In the genomic region with DNA sequence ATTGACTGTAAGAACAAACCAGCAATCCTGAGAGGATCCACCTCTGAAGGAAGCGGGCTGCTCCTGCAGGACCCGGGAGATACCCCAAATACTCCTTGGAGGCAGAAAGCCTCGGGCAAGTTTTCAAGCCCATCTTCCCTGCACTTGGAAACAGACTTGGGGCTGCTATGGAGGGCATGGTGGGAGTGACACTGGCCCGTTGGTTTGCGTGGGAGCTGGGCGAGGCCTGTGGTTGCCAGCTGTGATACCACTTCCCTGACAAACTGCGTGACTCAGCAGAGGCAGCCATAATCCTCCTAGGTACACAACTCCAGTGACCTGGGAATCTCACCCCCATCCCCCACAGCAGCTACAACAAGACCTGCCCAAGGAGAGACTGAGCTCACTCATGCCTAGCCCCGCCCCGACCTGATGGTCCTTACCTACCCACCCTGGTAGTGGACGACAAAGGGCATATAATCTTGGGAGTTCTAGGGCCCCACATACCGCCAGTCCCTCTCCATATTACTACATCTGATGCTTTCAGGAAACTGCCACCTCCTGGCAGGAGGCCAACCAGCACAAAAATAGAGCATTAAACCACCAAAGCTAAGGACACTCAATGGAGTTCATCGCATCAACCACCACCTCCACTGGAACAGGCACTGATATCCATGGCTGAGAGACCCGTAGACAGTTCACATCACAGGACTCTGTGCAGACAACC, we compare ENCODE assay signal across 16 cellular contexts. TPM values are rescaled to one million over a fixed set of nuclear protein-coding genes. Genes with fewer than 3 reads are reported as not detected.
DNase-seq lines count a peak whose midpoint lies in the region; ATAC-seq, FAIRE-seq and TF ChIP-seq lines count a peak whose summit lies in the region.
"Had no signal": no experiment of that assay in that cellular context is flagged by ENCODE, and none has a peak within 500 bp of the region (broad histone marks: within the 10 kb centered on the region; RNA-seq: fewer than 3 reads in every experiment).

No MANE protein-coding gene starts in this region.

- H3K4me1 ChIP-seq in foreskin keratinocyte = no peaks in the 10 kb centered on the region
- H3K4me1 ChIP-seq in spleen = no peaks in the 10 kb centered on the region
- H3K4me1 ChIP-seq: A549, testis had no signal

- no peaks in the 10 kb centered on the region for H3K36me3 Mint-ChIP-seq in activated CD8-positive, alpha-beta T cell treated with anti-CD3 and anti-CD28 coated beads for 36 hours (ENCODE audit: low read depth)
- H3K36me3 Mint-ChIP-seq in activated CD8-positive, alpha-beta T cell treated with anti-CD3 and anti-CD28 coated beads, Interleukin-2, amount 10 ng/mL, durations not matched to agents 7 days and 5 days (ENCODE audit: low read depth) = no peaks in the 10 kb centered on the region
- peaks cover 42% of the 10 kb centered on the region for H3K36me3 Mint-ChIP-seq in mesothelial cell of epicardium

- peaks cover 3% of the 10 kb centered on the region for H3K9me3 Mint-ChIP-seq in activated CD8-positive, alpha-beta T cell treated with anti-CD3 and anti-CD28 coated beads for 36 hours
- H3K9me3 Mint-ChIP-seq in activated CD8-positive, alpha-beta T cell treated with anti-CD3 and anti-CD28 coated beads, Interleukin-2, amount 10 ng/mL, durations not matched to agents 7 days and 5 days (ENCODE audit: insufficient read depth) = no peaks in the 10 kb centered on the region
- H3K9me3 Mint-ChIP-seq in mesothelial cell of epicardium = peaks cover 52% of the 10 kb centered on the region

- H3K27ac ChIP-seq in foreskin keratinocyte = no peak overlapping the region
- no peak overlapping the region for H3K27ac ChIP-seq in spleen
- H3K27ac ChIP-seq: A549, testis had no signal

- H3K27ac Mint-ChIP-seq in activated CD8-positive, alpha-beta T cell treated with anti-CD3 and anti-CD28 coated beads for 36 hours = no peak overlapping the region
- H3K27ac Mint-ChIP-seq in activated CD8-positive, alpha-beta T cell treated with anti-CD3 and anti-CD28 coated beads, Interleukin-2, amount 10 ng/mL, durations not matched to agents 7 days and 5 days = no peak overlapping the region
- no peak overlapping the region for H3K27ac Mint-ChIP-seq in mesothelial cell of epicardium
- H3K27ac Mint-ChIP-seq: nephron had no signal

- POLR2A ChIA-PET in activated CD8-positive, alpha-beta T cell treated with anti-CD3 and anti-CD28 coated beads for 36 hours (lab: Charles Lee) = no interaction called here
- POLR2A ChIA-PET in activated CD8-positive, alpha-beta T cell treated with anti-CD3 and anti-CD28 coated beads, Interleukin-2, amount 10 ng/mL, durations not matched to agents 7 days and 5 days (lab: Charles Lee) = no interaction called here

- H3K4me1 Mint-ChIP-seq in activated CD8-positive, alpha-beta T cell treated with anti-CD3 and anti-CD28 coated beads for 36 hours (ENCODE audit: low read depth) = peaks cover 2% of the 10 kb centered on the region
- peaks cover 6% of the 10 kb centered on the region for H3K4me1 Mint-ChIP-seq in activated CD8-positive, alpha-beta T cell treated with anti-CD3 and anti-CD28 coated beads, Interleukin-2, amount 10 ng/mL, durations not matched to agents 7 days and 5 days (ENCODE audit: low read depth)
- H3K4me1 Mint-ChIP-seq in mesothelial cell of epicardium = no peaks in the 10 kb centered on the region
- H3K4me1 Mint-ChIP-seq: nephron had no signal

- DNase-seq in activated CD8-positive, alpha-beta T cell treated with anti-CD3 and anti-CD28 coated beads for 36 hours = peak; percentile 13
- DNase-seq in activated CD8-positive, alpha-beta T cell treated with anti-CD3 and anti-CD28 coated beads, Interleukin-2, amount 10 ng/mL, durations not matched to agents 7 days and 5 days = no peak
- DNase-seq in RCC 7860 (ENCODE audit: low spot score) = peak; percentile 51
- no peak for DNase-seq in foreskin keratinocyte
- DNase-seq in spleen = peak; percentile 47
- no peak for DNase-seq in amniotic stem cell (lab: John Stamatoyannopoulos, UW)
- DNase-seq in mesothelial cell of epicardium (ENCODE audit: low spot score in 2 of 2, unreplicated experiment in 2 of 2) = no peak
- DNase-seq: activated CD4-positive, alpha-beta T cell treated with anti-CD3 and anti-CD28 coated beads, Interleukin-2, amount 50 U/mL, for 4 hours; NCI-H1930; NCI-H69; stimulated activated CD4-positive, alpha-beta T cell treated with anti-CD3 and anti-CD28 coated beads, Interleukin-1b, Interleukin-23, amount 100 ng/mL, for 48 hours; T-helper 9 cell; testis had no signal

- ATAC-seq in activated CD8-positive, alpha-beta T cell treated with anti-CD3 and anti-CD28 coated beads for 36 hours = no peak
- ATAC-seq in activated CD8-positive, alpha-beta T cell treated with anti-CD3 and anti-CD28 coated beads, Interleukin-2, amount 10 ng/mL, durations not matched to agents 7 days and 5 days = no peak
- ATAC-seq in foreskin keratinocyte (peak; percentile 71), GM18511 (IDR thresholded peaks at IDR 0.05; ENCODE audit: unreplicated experiment) (no peak)
- ATAC-seq: A549 had no signal

- CTCF ChIA-PET in activated CD8-positive, alpha-beta T cell treated with anti-CD3 and anti-CD28 coated beads for 36 hours (lab: Charles Lee) = no interaction called here
- CTCF ChIA-PET in activated CD8-positive, alpha-beta T cell treated with anti-CD3 and anti-CD28 coated beads, Interleukin-2, amount 10 ng/mL, durations not matched to agents 7 days and 5 days (lab: Charles Lee) = no interaction called here

- peaks cover 0 to 5% (median 0%) of the 10 kb centered on the region in 8 donors for H3K9me3 ChIP-seq in spleen
- H3K9me3 ChIP-seq: A549, testis had no signal

- no peak for TF ChIP-seq CTCF in activated CD8-positive, alpha-beta T cell treated with anti-CD3 and anti-CD28 coated beads for 36 hours (IDR thresholded peaks at IDR 0.05)
- TF ChIP-seq CTCF in foreskin keratinocyte (conservative IDR thresholded peaks at IDR 0.05) (no peak), spleen (IDR thresholded peaks at IDR 0.05 in 8 of 11, conservative IDR thresholded peaks at IDR 0.05 in 3 of 11) (no peak), mesothelial cell of epicardium (IDR thresholded peaks at IDR 0.05; ENCODE audit: unreplicated experiment) (no peak)

- H3K27me3 Mint-ChIP-seq in activated CD8-positive, alpha-beta T cell treated with anti-CD3 and anti-CD28 coated beads for 36 hours = peaks cover 21% of the 10 kb centered on the region
- peaks cover 10% of the 10 kb centered on the region for H3K27me3 Mint-ChIP-seq in activated CD8-positive, alpha-beta T cell treated with anti-CD3 and anti-CD28 coated beads, Interleukin-2, amount 10 ng/mL, durations not matched to agents 7 days and 5 days (ENCODE audit: low read depth)
- no peaks in the 10 kb centered on the region for H3K27me3 Mint-ChIP-seq in mesothelial cell of epicardium (ENCODE audit: low read depth)

- FAIRE-seq in RCC 7860 (lab: Jason Lieb, UNC) = no peak
- FAIRE-seq: A549 had no signal

- H3K27me3 ChIP-seq in foreskin keratinocyte (no peaks in the 10 kb centered on the region), spleen (replicated peaks in 1 of 7) (no peaks in the 10 kb centered on the region)
- H3K27me3 ChIP-seq: testis had no signal

- no peak overlapping the region for H3K4me3 ChIP-seq in spleen
- H3K4me3 ChIP-seq: A549, testis had no signal

- intact Hi-C loops in activated CD8-positive, alpha-beta T cell treated with anti-CD3 and anti-CD28 coated beads for 36 hours (cut with micrococcal nuclease) = no loop called here
- intact Hi-C loops in spleen (cut with DNase I; ENCODE audit: low total_unique reads) = no loop called here

- TF ChIP-seq POLR2A in spleen (IDR thresholded peaks at IDR 0.05) = no peak

- no peaks in the 10 kb centered on the region for H3K36me3 ChIP-seq in spleen

- H3K4me3 Mint-ChIP-seq in activated CD8-positive, alpha-beta T cell treated with anti-CD3 and anti-CD28 coated beads for 36 hours = no peak overlapping the region
- no peak overlapping the region for H3K4me3 Mint-ChIP-seq in activated CD8-positive, alpha-beta T cell treated with anti-CD3 and anti-CD28 coated beads, Interleukin-2, amount 10 ng/mL, durations not matched to agents 7 days and 5 days
- H3K4me3 Mint-ChIP-seq in mesothelial cell of epicardium = no peak overlapping the region
- H3K4me3 Mint-ChIP-seq: nephron had no signal

- WGBS in spleen, 5 donors = 77 to 86% (median 80%) methylated on average over 12 to 13 of the region's 13 CpGs

RNA-seq across cellular contexts. Expression of a gene that starts 38.1 kb away (rescaled TPM):
- total RNA-seq in activated CD8-positive, alpha-beta T cell treated with anti-CD3 and anti-CD28 coated beads for 36 hours = 10 to 100 TPM; 13.0 to 17.1 TPM
- total RNA-seq in activated CD8-positive, alpha-beta T cell treated with anti-CD3 and anti-CD28 coated beads, Interleukin-2, amount 10 ng/mL, durations not matched to agents 7 days and 5 days = 1 to 10 TPM; 5.8 to 6.4 TPM
- total RNA-seq in foreskin keratinocyte = 1.9 and 5.3 TPM in 2 replicates
- polyA plus RNA-seq in foreskin keratinocyte = 0.82 and 1.7 TPM in 2 replicates
- total RNA-seq in spleen = 10 to 100 TPM in 5 of 7 donors, 1 to 10 TPM in 2; 5.4 to 32.6 (median 10.5) TPM
- 1 to 10 TPM; 1.3 to 2.5 (median 1.6) TPM for polyA plus RNA-seq in spleen
- 47.8 to 50.0 TPM (median 49.6 TPM) in 3 replicates for total RNA-seq in mesothelial cell of epicardium

Comparison
In these comparisons a context has a peak if more than half of its experiments do, and no peak if none do; other contexts are left out.
1. DNase-seq: peak in activated CD8-positive, alpha-beta T cell treated with anti-CD3 and anti-CD28 coated beads for 36 hours (single experiment), RCC 7860 (single experiment) and spleen (single experiment); none in activated CD8-positive, alpha-beta T cell treated with anti-CD3 and anti-CD28 coated beads, Interleukin-2, amount 10 ng/mL, durations not matched to agents 7 days and 5 days (single experiment), foreskin keratinocyte (0 of 2), amniotic stem cell (single experiment) and mesothelial cell of epicardium (0 of 2).